Comparison of ENCODE assay signal across 8 cellular contexts in the genomic region with DNA sequence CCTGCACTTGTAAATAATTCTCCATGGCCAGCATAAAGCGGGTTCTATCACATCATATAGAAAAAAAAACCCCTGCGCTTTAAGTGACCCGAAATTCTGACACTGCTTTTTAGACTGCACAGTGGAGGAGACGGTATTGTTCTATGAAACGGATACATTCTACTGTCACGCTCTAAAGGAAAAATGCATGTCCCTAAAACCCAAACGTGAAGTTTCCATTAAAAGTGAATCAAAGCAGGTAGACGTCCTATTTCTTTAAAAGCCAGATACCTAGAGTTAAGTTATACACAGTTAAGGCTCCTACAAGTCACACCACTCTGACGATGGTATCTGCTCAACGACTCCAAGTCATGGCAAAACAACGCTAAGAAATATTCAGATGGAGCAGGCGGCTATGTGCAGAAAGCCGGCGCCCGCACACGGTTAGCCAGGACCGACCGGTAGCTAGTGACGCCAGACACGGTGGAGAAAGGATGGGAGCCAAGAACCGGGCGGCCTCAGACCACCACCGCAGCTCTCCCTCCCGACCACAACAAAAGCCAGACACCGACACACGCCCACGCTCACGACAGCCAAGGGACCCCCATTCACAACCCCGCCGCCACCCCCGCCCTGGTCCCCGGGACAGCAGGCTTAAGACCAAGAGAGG. TPM values are rescaled to one million over a fixed set of nuclear protein-coding genes. Genes with fewer than 3 reads are reported as not detected.
A peak's percentile ranks its signal among the peaks of the same experiment; 100 is the strongest.
DNase-seq lines count a peak whose midpoint lies in the region; ATAC-seq and TF ChIP-seq lines count a peak whose summit lies in the region.

No MANE protein-coding gene starts in this region.

- 1 to 2% methylated on average over 28 to 31 of the region's 32 CpGs for WGBS in tibial nerve, 2 donors

- no peaks in the 10 kb centered on the region for H3K9me3 Mint-ChIP-seq in activated T-cell treated with anti-CD3 and anti-CD28 coated beads, Interleukin-2, amount 50 U/mL, for 24 hours

- CTCF ChIA-PET in RWPE1 (lab: Yijun Ruan, JAX) = interaction anchor here (0.7 to 1.6 kb wide), 2 partner anchors 136 to 1023 kb away, joined by 3 to 5 read pairs; no protein-coding TSS in a partner anchor

- H3K4me3 Mint-ChIP-seq in activated T-cell treated with anti-CD3 and anti-CD28 coated beads, Interleukin-2, amount 50 U/mL, for 24 hours = peak overlapping the region; percentile 97

- H3K27me3 ChIP-seq in lower lobe of right lung (ENCODE audit: low read depth) = no peaks in the 10 kb centered on the region
- H3K27me3 ChIP-seq in tibial nerve = no peaks in the 10 kb centered on the region

- POLR2A ChIA-PET in RWPE1 (lab: Yijun Ruan, JAX; ENCODE audit: low non-redundant PET) = interaction anchor here (0.5 to 0.7 kb wide), 2 partner anchors 543 to 1951 kb away, joined by 3 to 5 read pairs; no protein-coding TSS in a partner anchor

- H3K36me3 ChIP-seq in lower lobe of right lung (peaks cover 27% of the 10 kb centered on the region), tibial nerve (peaks cover 0 to 25% (median 0%) of the 10 kb centered on the region in 3 donors)

- H3K27ac ChIP-seq in RWPE1 (peak overlapping the region; percentile 99), coronary artery (peak overlapping the region; percentile 99 to 100), lower lobe of right lung (peak overlapping the region; percentile 100), tibial nerve (peak overlapping the region; percentile 97 to 100 (median 100))

- peak; percentile 14 for ATAC-seq in HG02938 (IDR thresholded peaks at IDR 0.05; ENCODE audit: unreplicated experiment)
- ATAC-seq in lower lobe of right lung = peak; percentile 38 to 61

- peak overlapping the region; percentile 98 for H3K27ac Mint-ChIP-seq in activated T-cell treated with anti-CD3 and anti-CD28 coated beads, Interleukin-2, amount 50 U/mL, for 24 hours

- TF ChIP-seq CTCF in RWPE1 (conservative IDR thresholded peaks at IDR 0.05; ENCODE audit: low read depth) = no peak
- no peak for TF ChIP-seq CTCF in coronary artery (IDR thresholded peaks at IDR 0.05)
- no peak for TF ChIP-seq CTCF in lower lobe of right lung (IDR thresholded peaks at IDR 0.05)
- TF ChIP-seq CTCF in tibial nerve (IDR thresholded peaks at IDR 0.05) = no peak

- H3K4me1 ChIP-seq in lower lobe of right lung (peaks cover 35% of the 10 kb centered on the region), tibial nerve (peaks cover 0 to 58% (median 24%) of the 10 kb centered on the region in 4 donors)

- TF ChIP-seq EP300 in tibial nerve (IDR thresholded peaks at IDR 0.05) = no peak

- H3K4me3 ChIP-seq in coronary artery (peak overlapping the region; percentile 91), lower lobe of right lung (peak overlapping the region; percentile 83), tibial nerve (peak overlapping the region; percentile 78 to 93 (median 86))

- no peaks in the 10 kb centered on the region for H3K9me3 ChIP-seq in lower lobe of right lung
- H3K9me3 ChIP-seq in tibial nerve = no peaks in the 10 kb centered on the region

- peaks cover 40% of the 10 kb centered on the region for H3K4me1 Mint-ChIP-seq in activated T-cell treated with anti-CD3 and anti-CD28 coated beads, Interleukin-2, amount 50 U/mL, for 24 hours (ENCODE audit: low read depth)

- H3K27me3 Mint-ChIP-seq in activated T-cell treated with anti-CD3 and anti-CD28 coated beads, Interleukin-2, amount 50 U/mL, for 24 hours = no peaks in the 10 kb centered on the region

- no peak for TF ChIP-seq POLR2A in tibial nerve (IDR thresholded peaks at IDR 0.05)

- no peak for DNase-seq in activated T-cell treated with anti-CD3 and anti-CD28 coated beads, Interleukin-2, amount 50 U/mL, for 24 hours
- no peak for DNase-seq in activated T-cell treated with anti-CD3 and anti-CD28 coated beads, Interleukin-2, amount 50 U/mL, for 1 hour
- DNase-seq in RWPE1 (ENCODE audit: low spot score) (no peak), coronary artery (ENCODE audit: low spot score) (no peak), lower lobe of right lung (no peak), tibial nerve (ENCODE audit: low spot score in 2 of 2) (peak in 1 of 2 donors; percentile 8), cerebellar nuclear complex (lab: John Stamatoyannopoulos, UW) (no peak)

- intact Hi-C loops in lower lobe of right lung (cut with DNase I) = no loop called here

- peaks cover 47% of the 10 kb centered on the region for H3K36me3 Mint-ChIP-seq in activated T-cell treated with anti-CD3 and anti-CD28 coated beads, Interleukin-2, amount 50 U/mL, for 24 hours (ENCODE audit: low read depth)

RNA-seq across cellular contexts. Expression of a gene that starts 0.8 kb away (rescaled TPM):
- total RNA-seq in lower lobe of right lung (249 TPM), tibial nerve (100 to 1,000 TPM; 173 to 311 (median 209) TPM)

RNA-seq across cellular contexts. Expression of a gene that starts 49.9 kb away (rescaled TPM):
- total RNA-seq in lower lobe of right lung (96.9 TPM), tibial nerve (100 to 1,000 TPM in 3 of 4 donors, 10 to 100 TPM in 1; 42.8 to 227 (median 149) TPM)
